ENCODE assay signal across 18 cellular contexts in genomic region chr2:238066218-238066617, GRCh38. TPM values are rescaled to one million over a fixed set of nuclear protein-coding genes. Genes with fewer than 3 reads are reported as not detected.
DNase-seq lines count a peak whose midpoint lies in the region; ATAC-seq and TF ChIP-seq lines count a peak whose summit lies in the region.
"Had no signal": no experiment of that assay in that cellular context is flagged by ENCODE, and none has a peak within 500 bp of the region (broad histone marks: within the 10 kb centered on the region; RNA-seq: fewer than 3 reads in every experiment).

No MANE protein-coding gene starts in this region.

- H3K27me3 ChIP-seq in CD4-positive, alpha-beta memory T cell (ENCODE audit: insufficient read depth, low read length): no peaks in the 10 kb centered on the region
- no peaks in the 10 kb centered on the region for H3K27me3 ChIP-seq in right lobe of liver
- H3K27me3 ChIP-seq: BLaER1 treated with 17β-estradiol and CSF1 and Interleukin-3, amounts not matched to agents 10 nM and 100 nM had no signal

- H3K27me3 Mint-ChIP-seq in activated CD4-positive, alpha-beta memory T cell treated with anti-CD3 and anti-CD28 coated beads for 36 hours: no peaks in the 10 kb centered on the region
- no peaks in the 10 kb centered on the region for H3K27me3 Mint-ChIP-seq in activated CD4-positive, alpha-beta memory T cell treated with anti-CD3 and anti-CD28 coated beads, Interleukin-2, amount 10 ng/mL, durations not matched to agents 7 days and 5 days
- no peaks in the 10 kb centered on the region for H3K27me3 Mint-ChIP-seq in CD4-positive, alpha-beta memory T cell
- H3K27me3 Mint-ChIP-seq in activated T-helper 17 cell treated with anti-CD3 and anti-CD28 coated beads, Interleukin-2, amount 50 U/mL, for 72 hours: no peaks in the 10 kb centered on the region
- H3K27me3 Mint-ChIP-seq in CD14-positive monocyte (ENCODE audit: low read depth in 3 of 3): peaks cover 0 to 3% (median 0%) of the 10 kb centered on the region in 3 donors

- no peaks in the 10 kb centered on the region for H3K36me3 ChIP-seq in CD4-positive, alpha-beta memory T cell (ENCODE audit: insufficient read depth, low read length)
- H3K36me3 ChIP-seq in right lobe of liver: peaks cover 0 to 9% (median under 1%) of the 10 kb centered on the region in 4 donors

- H3K9me3 Mint-ChIP-seq in activated CD4-positive, alpha-beta memory T cell treated with anti-CD3 and anti-CD28 coated beads for 36 hours: peaks cover 21% of the 10 kb centered on the region
- H3K9me3 Mint-ChIP-seq in activated CD4-positive, alpha-beta memory T cell treated with anti-CD3 and anti-CD28 coated beads, Interleukin-2, amount 10 ng/mL, durations not matched to agents 7 days and 5 days: peaks cover 6% of the 10 kb centered on the region
- peaks cover 0 to 11% (median 4%) of the 10 kb centered on the region in 8 donors for H3K9me3 Mint-ChIP-seq in CD4-positive, alpha-beta memory T cell
- H3K9me3 Mint-ChIP-seq in activated T-helper 17 cell treated with anti-CD3 and anti-CD28 coated beads, Interleukin-2, amount 50 U/mL, for 72 hours: peaks cover 3% of the 10 kb centered on the region
- H3K9me3 Mint-ChIP-seq in CD14-positive monocyte: peaks cover 0 to 10% (median 4%) of the 10 kb centered on the region in 7 donors
- H3K9me3 Mint-ChIP-seq: H9 had no signal

- H3K27ac Mint-ChIP-seq in activated CD4-positive, alpha-beta memory T cell treated with anti-CD3 and anti-CD28 coated beads for 36 hours: peak overlapping the region; percentile 63
- H3K27ac Mint-ChIP-seq in activated CD4-positive, alpha-beta memory T cell treated with anti-CD3 and anti-CD28 coated beads, Interleukin-2, amount 10 ng/mL, durations not matched to agents 7 days and 5 days: no peak overlapping the region
- H3K27ac Mint-ChIP-seq in CD4-positive, alpha-beta memory T cell: peak overlapping the region in 6 of 7 donors; percentile 13 to 64 (median 43)
- peak overlapping the region; percentile 74 for H3K27ac Mint-ChIP-seq in activated T-helper 17 cell treated with anti-CD3 and anti-CD28 coated beads, Interleukin-2, amount 50 U/mL, for 72 hours
- peak overlapping the region in 1 of 7 donors; percentile 4 for H3K27ac Mint-ChIP-seq in CD14-positive monocyte

- WGBS in right lobe of liver (ENCODE audit: insufficient coverage, low coverage, low lambda C conversion rate, missing lambda C conversion rate): 84% methylated on average over 5 of the region's 9 CpGs

- H3K4me3 Mint-ChIP-seq in activated CD4-positive, alpha-beta memory T cell treated with anti-CD3 and anti-CD28 coated beads for 36 hours: no peak overlapping the region
- H3K4me3 Mint-ChIP-seq in activated CD4-positive, alpha-beta memory T cell treated with anti-CD3 and anti-CD28 coated beads, Interleukin-2, amount 10 ng/mL, durations not matched to agents 7 days and 5 days: no peak overlapping the region
- H3K4me3 Mint-ChIP-seq in CD4-positive, alpha-beta memory T cell: no peak overlapping the region
- H3K4me3 Mint-ChIP-seq in activated T-helper 17 cell treated with anti-CD3 and anti-CD28 coated beads, Interleukin-2, amount 50 U/mL, for 72 hours: peak overlapping the region; percentile 53
- H3K4me3 Mint-ChIP-seq in CD14-positive monocyte: no peak overlapping the region
- H3K4me3 Mint-ChIP-seq: H9 had no signal

- TF ChIP-seq CTCF in right lobe of liver (IDR thresholded peaks at IDR 0.05) (no peak), CD14-positive monocyte (IDR thresholded peaks at IDR 0.05) (no peak)

- H3K9me3 ChIP-seq in CD4-positive, alpha-beta memory T cell (ENCODE audit: control insufficient read depth in 1 of 2, low read length in 2 of 2): no peaks in the 10 kb centered on the region
- H3K9me3 ChIP-seq in right lobe of liver: no peaks in the 10 kb centered on the region

- CTCF ChIA-PET in activated CD4-positive, alpha-beta memory T cell treated with anti-CD3 and anti-CD28 coated beads for 36 hours (lab: Charles Lee): no interaction called here
- CTCF ChIA-PET in activated CD4-positive, alpha-beta memory T cell treated with anti-CD3 and anti-CD28 coated beads, Interleukin-2, amount 10 ng/mL, durations not matched to agents 7 days and 5 days (lab: Charles Lee): no interaction called here
- CTCF ChIA-PET in CD4-positive, alpha-beta memory T cell (lab: Charles Lee; ENCODE audit: partially characterized antibody): no interaction called here

- no peak for TF ChIP-seq POLR2A in right lobe of liver (IDR thresholded peaks at IDR 0.05)

- H3K27ac ChIP-seq in CD4-positive, alpha-beta memory T cell (ENCODE audit: low read depth, low read length): no peak overlapping the region
- H3K27ac ChIP-seq in right lobe of liver: peak overlapping the region in 2 of 3 donors; percentile 74 to 83
- H3K27ac ChIP-seq: BLaER1 treated with 17β-estradiol and CSF1 and Interleukin-3, amounts not matched to agents 10 nM and 100 nM had no signal

- no peak for DNase-seq in activated CD4-positive, alpha-beta memory T cell treated with anti-CD3 and anti-CD28 coated beads for 36 hours
- no peak for DNase-seq in activated CD4-positive, alpha-beta memory T cell treated with anti-CD3 and anti-CD28 coated beads, Interleukin-2, amount 10 ng/mL, durations not matched to agents 7 days and 5 days
- DNase-seq in CD4-positive, alpha-beta memory T cell: no peak
- DNase-seq in right lobe of liver (no peak), CD14-positive monocyte (ENCODE audit: low spot score) (no peak), DMS79 treated with DMSO at 0.1 percent for 48 hours (lab: John Stamatoyannopoulos, UW) (no peak)
- DNase-seq: DND-41, H9, KG1, NCI-H1105 treated with DMSO at 0.1 percent for 48 hours, NCI-H187, NCI-H2227 treated with DMSO at 0.1 percent for 48 hours, NCI-H510A treated with DMSO at 0.1 percent for 48 hours, NCI-H774 had no signal

- peak; percentile 14 for ATAC-seq in activated T-helper 17 cell treated with anti-CD3 and anti-CD28 coated beads, Interleukin-2, amount 50 U/mL, for 72 hours (replicated peaks)
- ATAC-seq in right lobe of liver (no peak), GM19023 (IDR thresholded peaks at IDR 0.05; ENCODE audit: unreplicated experiment) (no peak)
- ATAC-seq: Right ventricle myocardium inferior had no signal

- no peak overlapping the region for H3K4me3 ChIP-seq in CD4-positive, alpha-beta memory T cell (ENCODE audit: low read length in 2 of 2)
- no peak overlapping the region for H3K4me3 ChIP-seq in right lobe of liver
- H3K4me3 ChIP-seq: BLaER1 treated with 17β-estradiol and CSF1 and Interleukin-3, amounts not matched to agents 10 nM and 100 nM had no signal

- peaks cover 62% of the 10 kb centered on the region for H3K36me3 Mint-ChIP-seq in activated CD4-positive, alpha-beta memory T cell treated with anti-CD3 and anti-CD28 coated beads for 36 hours
- H3K36me3 Mint-ChIP-seq in activated CD4-positive, alpha-beta memory T cell treated with anti-CD3 and anti-CD28 coated beads, Interleukin-2, amount 10 ng/mL, durations not matched to agents 7 days and 5 days (ENCODE audit: low read depth): peaks cover 58% of the 10 kb centered on the region
- peaks cover 34 to 45% of the 10 kb centered on the region in 2 donors for H3K36me3 Mint-ChIP-seq in CD4-positive, alpha-beta memory T cell
- H3K36me3 Mint-ChIP-seq in activated T-helper 17 cell treated with anti-CD3 and anti-CD28 coated beads, Interleukin-2, amount 50 U/mL, for 72 hours (ENCODE audit: low read depth): peaks cover 94% of the 10 kb centered on the region
- peaks cover 47 to 65% of the 10 kb centered on the region in 2 donors for H3K36me3 Mint-ChIP-seq in CD14-positive monocyte

- H3K4me1 Mint-ChIP-seq in activated CD4-positive, alpha-beta memory T cell treated with anti-CD3 and anti-CD28 coated beads for 36 hours (ENCODE audit: low read depth): peaks cover 78% of the 10 kb centered on the region
- peaks cover 66% of the 10 kb centered on the region for H3K4me1 Mint-ChIP-seq in activated CD4-positive, alpha-beta memory T cell treated with anti-CD3 and anti-CD28 coated beads, Interleukin-2, amount 10 ng/mL, durations not matched to agents 7 days and 5 days
- peaks cover 34 to 78% (median 58%) of the 10 kb centered on the region in 4 donors for H3K4me1 Mint-ChIP-seq in CD4-positive, alpha-beta memory T cell
- peaks cover 38% of the 10 kb centered on the region for H3K4me1 Mint-ChIP-seq in activated T-helper 17 cell treated with anti-CD3 and anti-CD28 coated beads, Interleukin-2, amount 50 U/mL, for 72 hours
- peaks cover 8% of the 10 kb centered on the region for H3K4me1 Mint-ChIP-seq in CD14-positive monocyte

- peaks cover 61% of the 10 kb centered on the region for H3K4me1 ChIP-seq in CD4-positive, alpha-beta memory T cell (ENCODE audit: insufficient read depth, low read length)
- H3K4me1 ChIP-seq in right lobe of liver: peaks cover 0 to 59% (median 25%) of the 10 kb centered on the region in 4 donors

- intact Hi-C loops in activated CD4-positive, alpha-beta memory T cell treated with anti-CD3 and anti-CD28 coated beads for 36 hours (cut with micrococcal nuclease): loop anchor here (10.0 kb wide), 2 partner anchors 139 to 219 kb away; partner anchors contain the start of genes ILKAP and PER2
- intact Hi-C loops in CD4-positive, alpha-beta memory T cell (cut with micrococcal nuclease): no loop called here
- intact Hi-C loops in right lobe of liver (cut with DNase I): no loop called here
- intact Hi-C loops in CD14-positive monocyte (cut with micrococcal nuclease): no loop called here

- POLR2A ChIA-PET in activated CD4-positive, alpha-beta memory T cell treated with anti-CD3 and anti-CD28 coated beads for 36 hours (lab: Charles Lee): no interaction called here
- POLR2A ChIA-PET in activated CD4-positive, alpha-beta memory T cell treated with anti-CD3 and anti-CD28 coated beads, Interleukin-2, amount 10 ng/mL, durations not matched to agents 7 days and 5 days (lab: Charles Lee): no interaction called here
- POLR2A ChIA-PET in CD4-positive, alpha-beta memory T cell (lab: Charles Lee; ENCODE audit: partially characterized antibody): no interaction called here

RNA-seq across cellular contexts. Expression of gene SCLY, which starts 5.4 kb away (rescaled TPM):
- total RNA-seq in activated CD4-positive, alpha-beta memory T cell treated with anti-CD3 and anti-CD28 coated beads for 36 hours: 10 to 100 TPM; 47.9 to 51.8 TPM
- 10 to 100 TPM; 22.0 to 22.6 TPM for total RNA-seq in activated CD4-positive, alpha-beta memory T cell treated with anti-CD3 and anti-CD28 coated beads, Interleukin-2, amount 10 ng/mL, durations not matched to agents 7 days and 5 days
- total RNA-seq in CD4-positive, alpha-beta memory T cell: 10 to 100 TPM; 35.9 to 37.9 TPM
- polyA plus RNA-seq in CD4-positive, alpha-beta memory T cell: 10 to 100 TPM; 17.7 to 18.9 TPM
- total RNA-seq in activated T-helper 17 cell treated with anti-CD3 and anti-CD28 coated beads, Interleukin-2, amount 50 U/mL, for 72 hours: 10 to 100 TPM; 56.2 to 57.1 TPM
- total RNA-seq in right lobe of liver: 10 to 100 TPM; 24.4 to 54.2 (median 35.9) TPM
- 10 to 100 TPM in 1 of 2 donors, 1 to 10 TPM in 1; 9.5 to 10.3 TPM for polyA plus RNA-seq in CD14-positive monocyte

RNA-seq across cellular contexts. Expression of gene ESPNL, which starts 33.9 kb away (rescaled TPM):
- under 1 TPM; 0.12 to 0.14 TPM for total RNA-seq in activated CD4-positive, alpha-beta memory T cell treated with anti-CD3 and anti-CD28 coated beads for 36 hours
- total RNA-seq in activated CD4-positive, alpha-beta memory T cell treated with anti-CD3 and anti-CD28 coated beads, Interleukin-2, amount 10 ng/mL, durations not matched to agents 7 days and 5 days: under 1 TPM; 0.05 to 0.18 TPM
- total RNA-seq in CD4-positive, alpha-beta memory T cell: under 1 TPM; 0.28 to 0.41 TPM
- polyA plus RNA-seq in CD4-positive, alpha-beta memory T cell: not detected
- total RNA-seq in activated T-helper 17 cell treated with anti-CD3 and anti-CD28 coated beads, Interleukin-2, amount 50 U/mL, for 72 hours: 1 to 10 TPM in 1 of 2 donors, under 1 TPM in 1; 0.39 to 1.0 TPM
- total RNA-seq in right lobe of liver: 1 to 10 TPM in 1 of 6 experiments, under 1 TPM in 5; 0.11 to 1.1 (median 0.50) TPM
- polyA plus RNA-seq in CD14-positive monocyte: not detected
- total RNA-seq: Right ventricle myocardium inferior had no signal
